Comparison of ENCODE assay signal across 8 cellular contexts in the genomic region with DNA sequence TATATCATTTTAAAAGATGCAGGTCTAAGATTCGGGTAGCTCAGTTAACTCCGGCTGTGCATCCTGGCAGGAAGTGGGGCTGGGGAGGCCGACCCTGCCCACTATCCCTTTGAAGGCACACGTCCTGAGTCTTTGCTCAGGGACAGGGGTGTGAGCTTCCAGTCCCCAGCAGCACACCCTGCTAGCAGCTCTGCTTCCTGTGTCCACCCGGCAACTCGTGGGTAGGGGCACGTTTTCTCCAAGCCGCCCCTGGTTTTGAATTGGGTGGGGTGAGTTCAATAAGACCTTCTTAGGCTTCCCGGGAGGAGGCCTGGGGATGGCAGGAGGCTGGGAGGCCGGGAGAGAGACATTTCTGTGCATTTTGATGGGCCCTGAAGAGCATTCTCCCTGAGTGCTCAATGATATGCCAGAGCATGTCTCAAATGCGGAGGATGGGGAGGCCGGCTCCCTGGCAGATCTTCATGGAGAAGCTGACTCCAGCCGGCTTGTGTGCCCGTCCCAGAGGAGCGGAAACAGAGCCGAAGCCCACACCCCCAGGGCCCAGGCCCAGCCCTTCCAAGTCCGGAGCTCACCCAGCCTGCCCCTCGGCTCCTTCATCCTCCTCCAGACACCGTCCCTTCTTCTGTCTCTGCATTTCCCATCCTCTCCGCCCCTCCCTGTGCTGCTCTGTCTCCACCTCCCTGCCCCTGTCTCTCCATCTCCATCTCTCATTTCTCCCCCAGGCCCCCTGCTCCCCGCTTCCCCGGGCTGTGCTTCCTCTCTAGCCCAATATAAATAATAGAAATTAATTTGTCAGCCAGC. TPM values are rescaled to one million over a fixed set of nuclear protein-coding genes. Genes with fewer than 3 reads are reported as not detected.
DNase-seq lines count a peak whose midpoint lies in the region; ATAC-seq and TF ChIP-seq lines count a peak whose summit lies in the region.

No MANE protein-coding gene starts in this region.

- peak overlapping the region; percentile 48 for H3K4me2 ChIP-seq in neural cell (ENCODE audit: low read length)

- peak overlapping the region; percentile 16 to 89 for H3K27ac Mint-ChIP-seq in activated naive CD4-positive, alpha-beta T cell treated with anti-CD3 and anti-CD28 coated beads, Interleukin-2, amount 50 U/mL, for 72 hours
- H3K27ac Mint-ChIP-seq in activated naive CD4-positive, alpha-beta T cell treated with anti-CD3 and anti-CD28 coated beads, Interleukin-2, amount 10 ng/mL, durations not matched to agents 7 days and 5 days, result no peak overlapping the region
- no peak overlapping the region for H3K27ac Mint-ChIP-seq in activated CD4-positive, alpha-beta memory T cell treated with anti-CD3 and anti-CD28 coated beads, Interleukin-2, amount 10 ng/mL, durations not matched to agents 7 days and 5 days

- H3K9me3 ChIP-seq in neural cell (ENCODE audit: low read length), result no peaks in the 10 kb centered on the region

- peak overlapping the region; percentile 59 for H3K27ac ChIP-seq in neural cell (ENCODE audit: low read length)

- POLR2A ChIA-PET in activated CD4-positive, alpha-beta memory T cell treated with anti-CD3 and anti-CD28 coated beads, Interleukin-2, amount 10 ng/mL, durations not matched to agents 7 days and 5 days (lab: Charles Lee), result interaction anchor here (1.6 kb wide), 1 partner anchor 35 kb away, joined by 6 read pairs; no protein-coding TSS in a partner anchor

- H3K79me2 ChIP-seq in neural cell (replicated peaks; ENCODE audit: insufficient read depth, low read length), result no peaks in the 10 kb centered on the region

- no peaks in the 10 kb centered on the region for H3K9me3 Mint-ChIP-seq in activated naive CD4-positive, alpha-beta T cell treated with anti-CD3 and anti-CD28 coated beads, Interleukin-2, amount 50 U/mL, for 72 hours
- H3K9me3 Mint-ChIP-seq in activated naive CD4-positive, alpha-beta T cell treated with anti-CD3 and anti-CD28 coated beads, Interleukin-2, amount 10 ng/mL, durations not matched to agents 7 days and 5 days, result no peaks in the 10 kb centered on the region
- no peaks in the 10 kb centered on the region for H3K9me3 Mint-ChIP-seq in activated CD4-positive, alpha-beta memory T cell treated with anti-CD3 and anti-CD28 coated beads, Interleukin-2, amount 10 ng/mL, durations not matched to agents 7 days and 5 days

- peaks cover 64% of the 10 kb centered on the region for H3K27me3 Mint-ChIP-seq in activated naive CD4-positive, alpha-beta T cell treated with anti-CD3 and anti-CD28 coated beads, Interleukin-2, amount 10 ng/mL, durations not matched to agents 7 days and 5 days
- peaks cover 34% of the 10 kb centered on the region for H3K27me3 Mint-ChIP-seq in activated CD4-positive, alpha-beta memory T cell treated with anti-CD3 and anti-CD28 coated beads, Interleukin-2, amount 10 ng/mL, durations not matched to agents 7 days and 5 days

- no peaks in the 10 kb centered on the region for H4K20me1 ChIP-seq in neural cell (ENCODE audit: insufficient read depth)

- no peak overlapping the region for H3K4me3 Mint-ChIP-seq in activated naive CD4-positive, alpha-beta T cell treated with anti-CD3 and anti-CD28 coated beads, Interleukin-2, amount 10 ng/mL, durations not matched to agents 7 days and 5 days
- H3K4me3 Mint-ChIP-seq in activated CD4-positive, alpha-beta memory T cell treated with anti-CD3 and anti-CD28 coated beads, Interleukin-2, amount 10 ng/mL, durations not matched to agents 7 days and 5 days, result peak overlapping the region; percentile 10

- peaks cover 20% of the 10 kb centered on the region for H3K4me1 Mint-ChIP-seq in activated naive CD4-positive, alpha-beta T cell treated with anti-CD3 and anti-CD28 coated beads, Interleukin-2, amount 10 ng/mL, durations not matched to agents 7 days and 5 days
- peaks cover 12% of the 10 kb centered on the region for H3K4me1 Mint-ChIP-seq in activated CD4-positive, alpha-beta memory T cell treated with anti-CD3 and anti-CD28 coated beads, Interleukin-2, amount 10 ng/mL, durations not matched to agents 7 days and 5 days

- ATAC-seq in activated naive CD4-positive, alpha-beta T cell treated with anti-CD3 and anti-CD28 coated beads, Interleukin-2, amount 50 U/mL, for 72 hours, result peak; percentile 52 to 61
- no peak for ATAC-seq in GM21526 (IDR thresholded peaks at IDR 0.05; ENCODE audit: low FRiP score, unreplicated experiment)

- H3K9ac ChIP-seq in neural cell (ENCODE audit: low read length), result peak overlapping the region; percentile 62

- H3K36me3 ChIP-seq in neural cell (ENCODE audit: insufficient read depth, low read length), result no peaks in the 10 kb centered on the region

- peak overlapping the region; percentile 55 for H3K4me3 ChIP-seq in neural cell (ENCODE audit: low read length)

- H2AFZ ChIP-seq in neural cell (ENCODE audit: low read depth, low read length), result peak overlapping the region; percentile 56

- no peaks in the 10 kb centered on the region for H3K27me3 ChIP-seq in neural cell (ENCODE audit: insufficient read depth, low read depth, low read length)

- no peak for TF ChIP-seq EP300 in neural cell (conservative IDR thresholded peaks at IDR 0.05; ENCODE audit: poor library complexity, severe bottlenecking)

- CTCF ChIA-PET in activated naive CD4-positive, alpha-beta T cell treated with anti-CD3 and anti-CD28 coated beads, Interleukin-2, amount 10 ng/mL, durations not matched to agents 7 days and 5 days (lab: Charles Lee), result no interaction called here
- CTCF ChIA-PET in activated CD4-positive, alpha-beta memory T cell treated with anti-CD3 and anti-CD28 coated beads, Interleukin-2, amount 10 ng/mL, durations not matched to agents 7 days and 5 days (lab: Charles Lee), result no interaction called here

- H3K9me2 ChIP-seq in neural cell (ENCODE audit: insufficient read depth, low read length), result no peaks in the 10 kb centered on the region

- TF ChIP-seq RAD21 in neural cell (conservative IDR thresholded peaks at IDR 0.05), result no peak

- DNase-seq in activated naive CD4-positive, alpha-beta T cell treated with anti-CD3 and anti-CD28 coated beads, Interleukin-2, amount 50 U/mL, for 72 hours (ENCODE audit: low spot score in 2 of 2), result peak in 1 of 2 donors; percentile 25
- no peak for DNase-seq in activated naive CD4-positive, alpha-beta T cell treated with anti-CD3 and anti-CD28 coated beads, Interleukin-2, amount 10 ng/mL, durations not matched to agents 7 days and 5 days
- DNase-seq in activated CD4-positive, alpha-beta memory T cell treated with anti-CD3 and anti-CD28 coated beads, Interleukin-2, amount 10 ng/mL, durations not matched to agents 7 days and 5 days, result no peak
- DNase-seq in fibroblast of the conjunctiva (ENCODE audit: low read depth) (peak; percentile 29), kidney glomerular epithelial cell (lab: John Stamatoyannopoulos, UW) (no peak)
- DNase-seq in activated effector memory CD4-positive, alpha-beta T cell treated with anti-CD3 and anti-CD28 coated beads, Interleukin-2, amount 50 U/mL, for 16 hours, result no peak

- TF ChIP-seq CTCF in neural cell (IDR thresholded peaks at IDR 0.05; ENCODE audit: poor library complexity, severe bottlenecking), result no peak

- H3F3A ChIP-seq in neural cell (ENCODE audit: insufficient read depth, low read length, poor library complexity, severe bottlenecking), result no peaks in the 10 kb centered on the region

- H3K36me3 Mint-ChIP-seq in activated naive CD4-positive, alpha-beta T cell treated with anti-CD3 and anti-CD28 coated beads, Interleukin-2, amount 50 U/mL, for 72 hours, result peaks cover 0 to 7% of the 10 kb centered on the region in 2 donors
- H3K36me3 Mint-ChIP-seq in activated naive CD4-positive, alpha-beta T cell treated with anti-CD3 and anti-CD28 coated beads, Interleukin-2, amount 10 ng/mL, durations not matched to agents 7 days and 5 days, result no peaks in the 10 kb centered on the region
- H3K36me3 Mint-ChIP-seq in activated CD4-positive, alpha-beta memory T cell treated with anti-CD3 and anti-CD28 coated beads, Interleukin-2, amount 10 ng/mL, durations not matched to agents 7 days and 5 days (ENCODE audit: low read depth), result no peaks in the 10 kb centered on the region

TF ChIP-seq in neural cell, 6 proteins besides CTCF, POLR2A, EP300 and RAD21:
- TF ChIP-seq TAF1 (IDR thresholded peaks at IDR 0.05; ENCODE audit: low read depth) (no peak), MXI1 (conservative IDR thresholded peaks at IDR 0.05; ENCODE audit: poor library complexity, severe bottlenecking) (no peak), EZH2 (IDR thresholded peaks at IDR 0.05; ENCODE audit: borderline replicate concordance, insufficient read depth, low read length, poor library complexity, severe bottlenecking) (no peak), SMC3 (conservative IDR thresholded peaks at IDR 0.05; ENCODE audit: poor library complexity) (no peak), POLR2AphosphoS5 (IDR thresholded peaks at IDR 0.05) (no peak)
- TF ChIP-seq, protein P1, sequence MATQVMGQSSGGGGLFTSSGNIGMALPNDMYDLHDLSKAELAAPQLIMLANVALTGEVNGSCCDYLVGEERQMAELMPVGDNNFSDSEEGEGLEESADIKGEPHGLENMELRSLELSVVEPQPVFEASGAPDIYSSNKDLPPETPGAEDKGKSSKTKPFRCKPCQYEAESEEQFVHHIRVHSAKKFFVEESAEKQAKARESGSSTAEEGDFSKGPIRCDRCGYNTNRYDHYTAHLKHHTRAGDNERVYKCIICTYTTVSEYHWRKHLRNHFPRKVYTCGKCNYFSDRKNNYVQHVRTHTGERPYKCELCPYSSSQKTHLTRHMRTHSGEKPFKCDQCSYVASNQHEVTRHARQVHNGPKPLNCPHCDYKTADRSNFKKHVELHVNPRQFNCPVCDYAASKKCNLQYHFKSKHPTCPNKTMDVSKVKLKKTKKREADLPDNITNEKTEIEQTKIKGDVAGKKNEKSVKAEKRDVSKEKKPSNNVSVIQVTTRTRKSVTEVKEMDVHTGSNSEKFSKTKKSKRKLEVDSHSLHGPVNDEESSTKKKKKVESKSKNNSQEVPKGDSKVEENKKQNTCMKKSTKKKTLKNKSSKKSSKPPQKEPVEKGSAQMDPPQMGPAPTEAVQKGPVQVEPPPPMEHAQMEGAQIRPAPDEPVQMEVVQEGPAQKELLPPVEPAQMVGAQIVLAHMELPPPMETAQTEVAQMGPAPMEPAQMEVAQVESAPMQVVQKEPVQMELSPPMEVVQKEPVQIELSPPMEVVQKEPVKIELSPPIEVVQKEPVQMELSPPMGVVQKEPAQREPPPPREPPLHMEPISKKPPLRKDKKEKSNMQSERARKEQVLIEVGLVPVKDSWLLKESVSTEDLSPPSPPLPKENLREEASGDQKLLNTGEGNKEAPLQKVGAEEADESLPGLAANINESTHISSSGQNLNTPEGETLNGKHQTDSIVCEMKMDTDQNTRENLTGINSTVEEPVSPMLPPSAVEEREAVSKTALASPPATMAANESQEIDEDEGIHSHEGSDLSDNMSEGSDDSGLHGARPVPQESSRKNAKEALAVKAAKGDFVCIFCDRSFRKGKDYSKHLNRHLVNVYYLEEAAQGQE (IDR thresholded peaks at IDR 0.05; ENCODE audit: borderline replicate concordance), result no peak

RNA-seq across cellular contexts. Expression of a gene that starts 36.3 kb away (rescaled TPM):
- 10 to 100 TPM; 34.1 to 37.2 TPM for total RNA-seq in activated naive CD4-positive, alpha-beta T cell treated with anti-CD3 and anti-CD28 coated beads, Interleukin-2, amount 50 U/mL, for 72 hours
- total RNA-seq in activated CD4-positive, alpha-beta memory T cell treated with anti-CD3 and anti-CD28 coated beads, Interleukin-2, amount 10 ng/mL, durations not matched to agents 7 days and 5 days, result 10 to 100 TPM; 35.2 to 38.2 TPM
- 19.7 and 27.1 TPM in 2 replicates for polyA plus RNA-seq in neural cell
- 37.0 and 39.6 TPM in 2 replicates for polyA minus RNA-seq in neural cell

Comparison
In these comparisons a context has a peak if more than half of its experiments do, and no peak if none do; other contexts are left out.
1. H3K27ac Mint-ChIP-seq: peak in activated naive CD4-positive, alpha-beta T cell treated with anti-CD3 and anti-CD28 coated beads, Interleukin-2, amount 50 U/mL, for 72 hours (2 of 2); none in activated naive CD4-positive, alpha-beta T cell treated with anti-CD3 and anti-CD28 coated beads, Interleukin-2, amount 10 ng/mL, durations not matched to agents 7 days and 5 days (single experiment) and activated CD4-positive, alpha-beta memory T cell treated with anti-CD3 and anti-CD28 coated beads, Interleukin-2, amount 10 ng/mL, durations not matched to agents 7 days and 5 days (single experiment).